In genomic region chr15:75452364-75452967, GRCh38 we compare ENCODE assay signal across 8 cellular contexts. TPM values are rescaled to one million over a fixed set of nuclear protein-coding genes. Genes with fewer than 3 reads are reported as not detected.
DNase-seq lines count a peak whose midpoint lies in the region; ATAC-seq, FAIRE-seq and TF ChIP-seq lines count a peak whose summit lies in the region.

No MANE protein-coding gene starts in this region.

- WGBS in HepG2 (ENCODE audit: low lambda C conversion rate), result under 1% methylated on average over 17 of the region's 19 CpGs

- peak overlapping the region; percentile 81 to 100 for H3K9ac ChIP-seq in colonic mucosa (ENCODE audit: low read depth in 2 of 2, low read length in 2 of 2)
- peak overlapping the region; percentile 88 for H3K9ac ChIP-seq in HepG2 (ENCODE audit: insufficient read depth, low read depth, low read length)

- TF ChIP-seq CTCF in A673 (conservative IDR thresholded peaks at IDR 0.05; ENCODE audit: low read depth, low read length) (no peak), colonic mucosa (IDR thresholded peaks at IDR 0.05) (no peak), HepG2 (CRISPR knock-in tag; IDR thresholded peaks at IDR 0.05) (no peak)

- H2AFZ ChIP-seq in HepG2 (ENCODE audit: low read length), result no peak overlapping the region

- POLR2A ChIA-PET in A673 (lab: Charles Lee; ENCODE audit: low non-redundant PET), result no interaction called here
- POLR2A ChIA-PET in HepG2 (lab: Yijun Ruan, JAX), result interaction anchor here (0.7 to 7.8 kb wide), 16 partner anchors 8 to 1819 kb away, joined by 3 to 185 read pairs (median 4); partner anchors contain the start of genes C15orf39, IMP3, MAN2C1 and NPTN

- ATAC-seq in HepG2, result peak; percentile 6; the same call in 1 of the 3 replicates
- ATAC-seq in GM21737 (IDR thresholded peaks at IDR 0.05; ENCODE audit: unreplicated experiment), result no peak

- H3K27me3 ChIP-seq in A673 (replicated peaks; ENCODE audit: insufficient read depth, low read depth, low read length, poor library complexity) (no peaks in the 10 kb centered on the region), H7 (ENCODE audit: control insufficient read depth, insufficient read depth, low read length) (no peaks in the 10 kb centered on the region), colonic mucosa (no peaks in the 10 kb centered on the region), HepG2 (ENCODE audit: control insufficient read depth in 1 of 2, insufficient read depth in 2 of 2, low read length in 2 of 2) (no peaks in the 10 kb centered on the region; a peak in 1 of 5 replicates)

- peak in 1 of 2 experiments; percentile 62; a peak in 1 of 4 replicates for TF ChIP-seq POLR2A in HepG2 (IDR thresholded peaks at IDR 0.05; ENCODE audit: insufficient read depth in 1 of 2, low read depth in 2 of 2, low read length in 2 of 2)

- peaks cover 29% of the 10 kb centered on the region for H4K20me1 ChIP-seq in HepG2 (ENCODE audit: insufficient read depth, low read length)

- H3K4me2 ChIP-seq in HepG2 (ENCODE audit: low read depth, low read length), result peak overlapping the region; percentile 98

- no peak for FAIRE-seq in HepG2 (lab: Jason Lieb, UNC)

- H3K36me3 ChIP-seq in A673 (ENCODE audit: insufficient read depth, low read length, poor library complexity, severe bottlenecking) (peaks cover 3% of the 10 kb centered on the region), H7 (replicated peaks; ENCODE audit: control insufficient read depth, insufficient read depth, low read length) (no peaks in the 10 kb centered on the region), colonic mucosa (no peaks in the 10 kb centered on the region), HepG2 (replicated peaks in 1 of 2; ENCODE audit: control insufficient read depth in 1 of 2, insufficient read depth in 2 of 2, low read length in 2 of 2) (peaks cover 0 to 4% of the 10 kb centered on the region in 2 experiments; a peak in 2 of 5 replicates)

- H3K27ac ChIP-seq in A673 (ENCODE audit: low read depth, low read length, poor library complexity, severe bottlenecking), result peak overlapping the region; percentile 91
- peak overlapping the region; percentile 95 for H3K27ac ChIP-seq in colonic mucosa
- peak overlapping the region; percentile 94 for H3K27ac ChIP-seq in HepG2 (ENCODE audit: extremely low read length, insufficient read depth, low read length)

- H3K79me2 ChIP-seq in HepG2 (ENCODE audit: insufficient read depth, low read length), result peaks cover 38% of the 10 kb centered on the region

- peak; percentile 89 for DNase-seq in A673 (ENCODE audit: low spot score)
- DNase-seq in H7, result peak; percentile 68
- peak; percentile 65 to 84 for DNase-seq in NCI-H524 (lab: John Stamatoyannopoulos, UW)
- peak; percentile 88 for DNase-seq in activated CD4-positive, alpha-beta T cell treated with anti-CD3 and anti-CD28 coated beads for 48 hours
- DNase-seq in colonic mucosa, result peak; percentile 94
- DNase-seq in HepG2 (ENCODE audit: low spot score), result peak; percentile 64
- peak; percentile 71 for DNase-seq in stimulated activated CD4-positive, alpha-beta T cell treated with anti-CD3 and anti-CD28 coated beads, Interleukin-4, amount 100 ng/mL, for 1 hour

- BruUV-seq in A673 (replicated peaks; lab: Mats Ljungman, UMichigan) (TSS peak; percentile 66), HepG2 (replicated peaks; lab: Mats Ljungman, UMichigan) (TSS peak; percentile 72)

- no peak for TF ChIP-seq EP300 in HepG2 (IDR thresholded peaks at IDR 0.05; ENCODE audit: low read depth in 2 of 2, low read length in 2 of 2)
- 0 out of 2 replicates have a peak, but pooled peaks have one; percentile 8 for TF ChIP-seq EP300 in HepG2 (CRISPR knock-in tag; IDR thresholded peaks at IDR 0.05; ENCODE audit: borderline replicate concordance)

- intact Hi-C loops in A673 (cut with micrococcal nuclease; ENCODE audit: unreplicated experiment) (loop anchor here (5.0 kb wide), 3 partner anchors 145 to 190 kb away; partner anchors contain the start of genes IMP3 and SNUPN), colonic mucosa (cut with DNase I) (no loop called here), HepG2 (cut with micrococcal nuclease; ENCODE audit: unreplicated experiment) (loop anchor here (5.0 kb wide), 2 partner anchors 85 to 175 kb away; partner anchors contain the start of genes MAN2C1 and SNUPN)

- H3K4me3 ChIP-seq in A673 (ENCODE audit: low read depth, low read length, poor library complexity, severe bottlenecking) (peak overlapping the region; percentile 81), H7 (ENCODE audit: insufficient read depth, low read depth, low read length) (peak overlapping the region; percentile 86), colonic mucosa (peak overlapping the region; percentile 87), HepG2 (replicated peaks in 1 of 3; ENCODE audit: insufficient read depth in 1 of 3, low read depth in 2 of 3, low read length in 3 of 3) (peak overlapping the region; percentile 69 to 88 (median 71))

- TF ChIP-seq RAD21 in HepG2 (CRISPR knock-in tag; IDR thresholded peaks at IDR 0.05), result no peak

- H3K9me3 ChIP-seq in A673 (ENCODE audit: low read depth, low read length, poor library complexity, severe bottlenecking), result no peaks in the 10 kb centered on the region
- no peaks in the 10 kb centered on the region for H3K9me3 ChIP-seq in colonic mucosa
- no peaks in the 10 kb centered on the region for H3K9me3 ChIP-seq in HepG2 (ENCODE audit: low read length)

- CTCF ChIA-PET in A673 (lab: Charles Lee), result interaction anchor here (0.7 to 4.4 kb wide), 4 partner anchors 56 to 185 kb away, joined by 3 to 21 read pairs (median 4); partner anchors contain the start of gene MAN2C1
- CTCF ChIA-PET in HepG2 (lab: Yijun Ruan, JAX; ENCODE audit: low intra/inter-chr PET ratio, low total read pairs), result no interaction called here

- in situ Hi-C loops in HepG2 (cut with HindIII; ENCODE audit: extremely low pct_ligation_motif_present, low pct_unique_long_range_greater_than_20kb), result loop anchor here (5.0 kb wide), 1 partner anchor 85 kb away; the partner anchor contains the start of gene MAN2C1

- H3K4me1 ChIP-seq in A673 (ENCODE audit: insufficient read depth, low read length, poor library complexity, severe bottlenecking) (peaks cover 9% of the 10 kb centered on the region), colonic mucosa (peaks cover 6% of the 10 kb centered on the region), HepG2 (ENCODE audit: insufficient read depth, low read length) (peaks cover 37% of the 10 kb centered on the region)

TF ChIP-seq in HepG2, 621 proteins besides CTCF, POLR2A, EP300 and RAD21 (continues in another document):
- TF ChIP-seq GZF1 (CRISPR knock-in tag; IDR thresholded peaks at IDR 0.05) (no peak), MIXL1 (CRISPR knock-in tag; IDR thresholded peaks at IDR 0.05) (no peak), ZNF512 (CRISPR knock-in tag; IDR thresholded peaks at IDR 0.05) (no peak), ZNF33B (CRISPR knock-in tag; IDR thresholded peaks at IDR 0.05) (no peak), ZFP41 (CRISPR knock-in tag; IDR thresholded peaks at IDR 0.05; ENCODE audit: borderline replicate concordance) (no peak), ZNF749 (CRISPR knock-in tag; IDR thresholded peaks at IDR 0.05; ENCODE audit: borderline replicate concordance) (0 out of 2 replicates have a peak, but pooled peaks have one; percentile 61), HNRNPL (IDR thresholded peaks at IDR 0.05; ENCODE audit: low read depth, low read length) (no peak), ZFP82 (CRISPR knock-in tag; IDR thresholded peaks at IDR 0.05; ENCODE audit: borderline replicate concordance) (no peak)

RNA-seq across cellular contexts. Expression of gene SIN3A, which starts 1.0 kb away (rescaled TPM):
- total RNA-seq in A673 (2021), result 74.7 and 86.3 TPM in 2 replicates
- total RNA-seq in H7 (2014; rRNA removed; shearing (Covaris generic)), result 42.7 and 44.9 TPM in 2 replicates
- 10 to 100 TPM; 51.4 to 54.3 TPM for total RNA-seq in colonic mucosa
- total RNA-seq in HepG2 (2016; rRNA removed; fragmentation: Illumina TruSeq; extraction: Trizol), result 16.1 and 26.8 TPM in 2 replicates
- total RNA-seq in HepG2 (2016; cell fraction: cytosol; rRNA removed; fragmentation: Illumina TruSeq; extraction: Trizol; ENCODE audit: low read depth), result 5.4 and 6.9 TPM in 2 replicates
- 17.3 and 25.0 TPM in 2 replicates for total RNA-seq in HepG2 (2016; cell fraction: insoluble cytoplasmic fraction; rRNA removed; fragmentation: Illumina TruSeq; extraction: Trizol)
- total RNA-seq in HepG2 (2016; cell fraction: membrane; rRNA removed; fragmentation: Illumina TruSeq; extraction: Trizol), result 13.0 and 13.6 TPM in 2 replicates
- 28.8 and 30.1 TPM in 2 replicates for total RNA-seq in HepG2 (2016; cell fraction: nucleus; rRNA removed; fragmentation: Illumina TruSeq; extraction: Trizol)
- polyA plus RNA-seq in HepG2 (2011; rRNA removed), result 20.7 and 28.1 TPM in 2 replicates
- 12.3 and 13.7 TPM in 2 replicates for polyA plus RNA-seq in HepG2 (2011; cell fraction: cytosol; rRNA removed)
- 22.6 and 27.2 TPM in 2 replicates for polyA plus RNA-seq in HepG2 (2011; cell fraction: nucleus; rRNA removed)
- polyA plus RNA-seq in HepG2 (2012), result 19.3 and 23.6 TPM in 2 replicates
- 0.93 TPM in 2 replicates for polyA plus RNA-seq in HepG2 (2016; cell fraction: cytosol; fragmentation: Illumina TruSeq; extraction: Trizol; ENCODE audit: low read depth)
- 20.4 and 25.2 TPM in 2 replicates for polyA plus RNA-seq in HepG2 (2016; cell fraction: insoluble cytoplasmic fraction; fragmentation: Illumina TruSeq; extraction: Trizol; ENCODE audit: low read depth)
- 3.1 TPM in 2 replicates for polyA plus RNA-seq in HepG2 (2016; cell fraction: membrane; fragmentation: Illumina TruSeq; extraction: Trizol; ENCODE audit: low read depth)
- polyA plus RNA-seq in HepG2 (2016; cell fraction: nucleus; fragmentation: Illumina TruSeq; extraction: Trizol; ENCODE audit: insufficient read depth, low read depth), result 25.8 and 26.6 TPM in 2 replicates
- 76.8 and 135 TPM in 2 replicates for polyA minus RNA-seq in HepG2 (2011; rRNA and poly(A)+ RNA removed; ENCODE audit: low replicate concordance)
- polyA minus RNA-seq in HepG2 (2011; cell fraction: cytosol; rRNA and poly(A)+ RNA removed), result 22.7 and 28.1 TPM in 2 replicates
- polyA minus RNA-seq in HepG2 (2011; cell fraction: nucleus; rRNA and poly(A)+ RNA removed), result 35.1 and 36.2 TPM in 2 replicates
